In the genomic region with DNA sequence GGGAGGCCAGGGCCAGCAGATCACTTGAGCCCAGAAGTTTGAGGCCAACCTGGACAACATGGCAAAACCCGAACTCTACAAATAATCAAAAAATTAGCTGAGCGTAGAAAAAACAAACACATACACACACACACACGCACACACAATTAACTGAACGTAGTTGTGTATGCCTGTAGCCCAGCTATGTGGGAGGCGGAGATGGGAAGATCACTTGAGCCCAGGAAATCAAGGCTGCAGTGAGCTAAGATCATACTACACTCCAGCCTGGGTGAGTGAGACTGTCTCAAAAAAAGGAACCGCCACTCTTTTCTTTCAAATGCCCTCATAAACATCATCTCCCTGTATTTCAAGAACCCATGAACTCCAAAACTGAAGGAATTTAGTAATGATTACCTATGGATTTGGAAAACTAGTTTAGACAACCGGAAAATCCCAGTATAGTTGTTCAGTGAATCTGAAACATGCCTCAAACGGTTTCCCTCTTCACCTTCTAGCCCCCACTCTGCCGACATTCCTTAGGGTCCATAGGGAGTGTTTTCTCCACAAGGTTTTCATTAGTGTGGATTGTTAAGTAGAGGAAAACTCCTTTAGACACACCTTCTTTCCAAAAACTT, we compare ENCODE assay signal across 11 cellular contexts. TPM values are rescaled to one million over a fixed set of nuclear protein-coding genes. Genes with fewer than 3 reads are reported as not detected.
DNase-seq lines count a peak whose midpoint lies in the region; ATAC-seq, FAIRE-seq and TF ChIP-seq lines count a peak whose summit lies in the region.
"Had no signal": no experiment of that assay in that cellular context is flagged by ENCODE, and none has a peak within 500 bp of the region (broad histone marks: within the 10 kb centered on the region; RNA-seq: fewer than 3 reads in every experiment).

No MANE protein-coding gene starts in this region.

- peak overlapping the region; percentile 99 for H3K9ac ChIP-seq in parathyroid adenoma

- TF ChIP-seq CTCF in RWPE2 (IDR thresholded peaks at IDR 0.05; ENCODE audit: poor library complexity, severe bottlenecking) (no peak), parathyroid adenoma (IDR thresholded peaks at IDR 0.05) (no peak)

- H3K27me3 ChIP-seq in RWPE2 (ENCODE audit: insufficient read depth, poor library complexity, severe bottlenecking) (no peaks in the 10 kb centered on the region), parathyroid adenoma (ENCODE audit: control insufficient read depth, insufficient read depth, low read length) (no peaks in the 10 kb centered on the region)

- H3K4me2 ChIP-seq in parathyroid adenoma (ENCODE audit: low read length), result peak overlapping the region; percentile 72

- no peak for DNase-seq in GM12891 (ENCODE audit: insufficient read length, low spot score)
- no peak for DNase-seq in RWPE2 (ENCODE audit: low spot score)
- DNase-seq in fibroblast of gingiva (ENCODE audit: low read depth), result peak; percentile 48
- DNase-seq in stimulated activated CD4-positive, alpha-beta T cell treated with anti-CD3 and anti-CD28 coated beads, Interleukin-4, amount 100 ng/mL, for 24 hours, result no peak
- DNase-seq in NCI-H187 (lab: John Stamatoyannopoulos, UW), result no peak
- DNase-seq: activated CD4-positive, alpha-beta T cell treated with anti-CD3 and anti-CD28 coated beads for 1 hour; stimulated activated CD8-positive, alpha-beta memory T cell treated with anti-CD3 and anti-CD28 coated beads, Interleukin-4, amount 100 ng/mL, for 48 hours had no signal

- peak; percentile 98 for TF ChIP-seq POLR2A in GM12891 (IDR thresholded peaks at IDR 0.05; ENCODE audit: low read depth, low read length)

- peak overlapping the region; percentile 91 for H3K27ac ChIP-seq in RWPE2 (ENCODE audit: poor library complexity, severe bottlenecking)
- peak overlapping the region; percentile 100 for H3K27ac ChIP-seq in parathyroid adenoma

- peaks cover 28% of the 10 kb centered on the region for H3K79me2 ChIP-seq in parathyroid adenoma

- H3K4me3 ChIP-seq in RWPE2 (ENCODE audit: severe bottlenecking), result no peak overlapping the region
- H3K4me3 ChIP-seq in parathyroid adenoma (ENCODE audit: low read depth, low read length), result peak overlapping the region; percentile 100

- ATAC-seq in RWPE2 (ENCODE audit: low read depth), result no peak
- no peak for ATAC-seq in HG03342 (IDR thresholded peaks at IDR 0.05; ENCODE audit: unreplicated experiment)
- ATAC-seq in HG02678 (IDR thresholded peaks at IDR 0.05; ENCODE audit: unreplicated experiment), result no peak

- peaks cover 10% of the 10 kb centered on the region for H3K4me1 ChIP-seq in RWPE2 (ENCODE audit: insufficient read depth, poor library complexity, severe bottlenecking)
- peaks cover 9% of the 10 kb centered on the region for H3K4me1 ChIP-seq in parathyroid adenoma

- H3K36me3 ChIP-seq in RWPE2 (ENCODE audit: low read depth), result peaks cover 43% of the 10 kb centered on the region
- peaks cover 45% of the 10 kb centered on the region for H3K36me3 ChIP-seq in parathyroid adenoma (ENCODE audit: control insufficient read depth, insufficient read depth, low read length)

- no peaks in the 10 kb centered on the region for H3K9me3 ChIP-seq in RWPE2 (ENCODE audit: severe bottlenecking)
- peaks cover 9% of the 10 kb centered on the region for H3K9me3 ChIP-seq in parathyroid adenoma (ENCODE audit: control insufficient read depth, low read length)

- no peak overlapping the region for H2AFZ ChIP-seq in parathyroid adenoma

- FAIRE-seq in GM12891 (lab: Jason Lieb, UNC), result no peak
- FAIRE-seq: GM18507 had no signal

TF ChIP-seq in GM12891, 5 proteins besides CTCF, POLR2A, EP300 and RAD21:
- peak; percentile 21; the same call in 1 of the 2 replicates for TF ChIP-seq SPI1 (IDR thresholded peaks at IDR 0.05; ENCODE audit: low read depth, low read length)
- no peak for TF ChIP-seq PAX5 (IDR thresholded peaks at IDR 0.05; ENCODE audit: insufficient read depth, low read length, severe bottlenecking)
- TF ChIP-seq POU2F2 (IDR thresholded peaks at IDR 0.05; ENCODE audit: low read depth, low read length), result 0 out of 2 replicates have a peak, but pooled peaks have one; percentile 12
- TF ChIP-seq TAF1 (IDR thresholded peaks at IDR 0.05; ENCODE audit: low read depth, low read length), result no peak
- TF ChIP-seq POLR2AphosphoS5 (IDR thresholded peaks at IDR 0.05; ENCODE audit: low read depth, low read length), result peak; percentile 99

RNA-seq across cellular contexts. Expression of a gene that starts 4.5 kb away (rescaled TPM):
- polyA plus RNA-seq in GM12891 (2012; ENCODE audit: low read depth, missing spikeins), result 129 TPM

RNA-seq across cellular contexts. Expression of a gene that starts 27.4 kb away (rescaled TPM):
- 28.2 TPM for polyA plus RNA-seq in GM12891 (2012; ENCODE audit: low read depth, missing spikeins)

RNA-seq across cellular contexts. Expression of a gene that starts 27.5 kb away (rescaled TPM):
- polyA plus RNA-seq in GM12891 (2012; ENCODE audit: low read depth, missing spikeins), result 1.5 TPM

RNA-seq across cellular contexts. Expression of a gene that starts 29.6 kb away (rescaled TPM):
- polyA plus RNA-seq in GM12891 (2012; ENCODE audit: low read depth, missing spikeins), result not detected

RNA-seq across cellular contexts. Expression of a gene that starts 34.1 kb away (rescaled TPM):
- 6.1 TPM for polyA plus RNA-seq in GM12891 (2012; ENCODE audit: low read depth, missing spikeins)
